Comparison of ENCODE assay signal across 27 cellular contexts in genomic region chr10:11002916-11003315, GRCh38.
"Had no signal": no experiment of that assay in that cellular context is flagged by ENCODE, and none has a peak within 500 bp of the region (broad histone marks: within the 10 kb centered on the region; RNA-seq: fewer than 3 reads in every experiment).

No MANE protein-coding gene starts in this region.

- ATAC-seq: stimulated activated effector memory CD8-positive, alpha-beta T cell treated with anti-CD3 and anti-CD28 coated beads, Interleukin-12 subunit alpha, Interleukin-12 subunit beta, amount 100 ng/mL, for 72 hours; stimulated activated memory B cell treated with anti-CD40 and anti-IgM and Interleukin-4, amounts not matched to agents 10 μg/mL and 1 μg/mL and 100 μg/mL, for 72 hours; stimulated activated naive B cell treated with anti-CD40 and anti-IgM and Interleukin-4, amounts not matched to agents 10 μg/mL and 1 μg/mL and 100 μg/mL, for 72 hours; stimulated activated naive CD8-positive, alpha-beta T cell treated with anti-CD3 and anti-CD28 coated beads, Interleukin-15, amount 100 ng/mL, for 72 hours; stimulated activated naive CD8-positive, alpha-beta T cell treated with anti-CD3 and anti-CD28 coated beads, Interleukin-15, Interleukin-2, amounts not matched to agents 100 U/mL and 50 U/mL, for 24 hours; upper lobe of right lung had no signal

- H3K4me3 Mint-ChIP-seq: stimulated activated effector memory CD8-positive, alpha-beta T cell treated with anti-CD3 and anti-CD28 coated beads, Interleukin-12 subunit alpha, Interleukin-12 subunit beta, amount 100 ng/mL, for 72 hours; stimulated activated memory B cell treated with anti-CD40 and anti-IgM and Interleukin-4, amounts not matched to agents 10 μg/mL and 1 μg/mL and 100 μg/mL, for 72 hours; stimulated activated naive B cell treated with anti-CD40 and anti-IgM and Interleukin-4, amounts not matched to agents 10 μg/mL and 1 μg/mL and 100 μg/mL, for 72 hours; stimulated activated naive CD8-positive, alpha-beta T cell treated with anti-CD3 and anti-CD28 coated beads, Interleukin-15, amount 100 ng/mL, for 72 hours; stimulated activated naive CD8-positive, alpha-beta T cell treated with anti-CD3 and anti-CD28 coated beads, Interleukin-15, Interleukin-2, amounts not matched to agents 100 ng/mL and 50 ng/mL, for 24 hours; type B pancreatic cell had no signal

- H3K27ac ChIP-seq: stomach, suprapubic skin, testis, thoracic aorta, thyroid gland, tibial artery, transverse colon, upper lobe of left lung, upper lobe of right lung, uterus, vagina had no signal

- H3K27me3 ChIP-seq: testis, thyroid gland, tibial artery, transverse colon, upper lobe of left lung, upper lobe of right lung, uterus, vagina had no signal

- H3K36me3 Mint-ChIP-seq: stimulated activated effector memory CD8-positive, alpha-beta T cell treated with anti-CD3 and anti-CD28 coated beads, Interleukin-12 subunit alpha, Interleukin-12 subunit beta, amount 100 ng/mL, for 72 hours; type B pancreatic cell had no signal

- DNase-seq: stimulated activated CD4-positive, alpha-beta T cell treated with anti-CD3 and anti-CD28 coated beads, Interleukin-2, amount 100 ng/mL, for 48 hours; stimulated activated CD4-positive, alpha-beta T cell treated with anti-CD3 and anti-CD28 coated beads, Interleukin-4, amount 100 ng/mL, for 1 hour; stimulated activated CD4-positive, alpha-beta T cell treated with anti-CD3 and anti-CD28 coated beads, Interleukin-4, amount 100 ng/mL, for 24 hours; stimulated activated CD4-positive, alpha-beta T cell treated with anti-CD3 and anti-CD28 coated beads, Interleukin-4, amount 100 ng/mL, for 4 hours; stimulated activated CD8-positive, alpha-beta memory T cell treated with anti-CD3 and anti-CD28 coated beads, Interleukin-4, amount 100 ng/mL, for 48 hours; stimulated activated naive B cell treated with anti-CD40 and anti-IgM and Interleukin-4, amounts not matched to agents 10 μg/mL and 1 μg/mL and 100 μg/mL, for 72 hours; stimulated activated naive CD4-positive, alpha-beta T cell; stimulated activated naive CD4-positive, alpha-beta T cell treated with Interleukin-2 at 50 U/mL for 16 hours; stimulated activated naive CD8-positive, alpha-beta T cell treated with anti-CD3 and anti-CD28 coated beads, Interleukin-15, amount 100 ng/mL, for 72 hours; stimulated activated naive CD8-positive, alpha-beta T cell treated with anti-CD3 and anti-CD28 coated beads, Interleukin-15, Interleukin-2, amounts not matched to agents 100 U/mL and 50 U/mL, for 24 hours; stomach; substantia nigra; testis; thyroid gland; tibial artery; transverse colon; trophoblast cell; upper lobe of left lung; upper lobe of right lung; uterus had no signal

- H3K4me3 ChIP-seq: stomach, suprapubic skin, testis, thoracic aorta, thyroid gland, tibial artery, transverse colon, upper lobe of left lung, upper lobe of right lung, uterus, vagina had no signal

- H3K9me3 Mint-ChIP-seq: stimulated activated effector memory CD8-positive, alpha-beta T cell treated with anti-CD3 and anti-CD28 coated beads, Interleukin-12 subunit alpha, Interleukin-12 subunit beta, amount 100 ng/mL, for 72 hours; stimulated activated memory B cell treated with anti-CD40 and anti-IgM and Interleukin-4, amounts not matched to agents 10 μg/mL and 1 μg/mL and 100 μg/mL, for 72 hours; type B pancreatic cell had no signal

- H3K27ac Mint-ChIP-seq: stimulated activated effector memory CD8-positive, alpha-beta T cell treated with anti-CD3 and anti-CD28 coated beads, Interleukin-12 subunit alpha, Interleukin-12 subunit beta, amount 100 ng/mL, for 72 hours; stimulated activated memory B cell treated with anti-CD40 and anti-IgM and Interleukin-4, amounts not matched to agents 10 μg/mL and 1 μg/mL and 100 μg/mL, for 72 hours; stimulated activated naive B cell treated with anti-CD40 and anti-IgM and Interleukin-4, amounts not matched to agents 10 μg/mL and 1 μg/mL and 100 μg/mL, for 72 hours; stimulated activated naive CD8-positive, alpha-beta T cell treated with anti-CD3 and anti-CD28 coated beads, Interleukin-15, amount 100 ng/mL, for 72 hours; stimulated activated naive CD8-positive, alpha-beta T cell treated with anti-CD3 and anti-CD28 coated beads, Interleukin-15, Interleukin-2, amounts not matched to agents 100 ng/mL and 50 ng/mL, for 24 hours; type B pancreatic cell had no signal

- H3K4me1 ChIP-seq: stomach, suprapubic skin, testis, thyroid gland, tibial artery, transverse colon, upper lobe of left lung, upper lobe of right lung, uterus, vagina had no signal

- H3K9me3 ChIP-seq: stomach, suprapubic skin, testis, thoracic aorta, thyroid gland, tibial artery, transverse colon, upper lobe of left lung, upper lobe of right lung, uterus, vagina had no signal

- H3K4me1 Mint-ChIP-seq: stimulated activated effector memory CD8-positive, alpha-beta T cell treated with anti-CD3 and anti-CD28 coated beads, Interleukin-12 subunit alpha, Interleukin-12 subunit beta, amount 100 ng/mL, for 72 hours; stimulated activated memory B cell treated with anti-CD40 and anti-IgM and Interleukin-4, amounts not matched to agents 10 μg/mL and 1 μg/mL and 100 μg/mL, for 72 hours; stimulated activated naive B cell treated with anti-CD40 and anti-IgM and Interleukin-4, amounts not matched to agents 10 μg/mL and 1 μg/mL and 100 μg/mL, for 72 hours had no signal

- H3K36me3 ChIP-seq: stomach, suprapubic skin, thoracic aorta, thyroid gland, tibial artery, transverse colon, upper lobe of left lung, upper lobe of right lung, uterus, vagina had no signal
